Comparison of ENCODE assay signal across 8 cellular contexts in the genomic region with DNA sequence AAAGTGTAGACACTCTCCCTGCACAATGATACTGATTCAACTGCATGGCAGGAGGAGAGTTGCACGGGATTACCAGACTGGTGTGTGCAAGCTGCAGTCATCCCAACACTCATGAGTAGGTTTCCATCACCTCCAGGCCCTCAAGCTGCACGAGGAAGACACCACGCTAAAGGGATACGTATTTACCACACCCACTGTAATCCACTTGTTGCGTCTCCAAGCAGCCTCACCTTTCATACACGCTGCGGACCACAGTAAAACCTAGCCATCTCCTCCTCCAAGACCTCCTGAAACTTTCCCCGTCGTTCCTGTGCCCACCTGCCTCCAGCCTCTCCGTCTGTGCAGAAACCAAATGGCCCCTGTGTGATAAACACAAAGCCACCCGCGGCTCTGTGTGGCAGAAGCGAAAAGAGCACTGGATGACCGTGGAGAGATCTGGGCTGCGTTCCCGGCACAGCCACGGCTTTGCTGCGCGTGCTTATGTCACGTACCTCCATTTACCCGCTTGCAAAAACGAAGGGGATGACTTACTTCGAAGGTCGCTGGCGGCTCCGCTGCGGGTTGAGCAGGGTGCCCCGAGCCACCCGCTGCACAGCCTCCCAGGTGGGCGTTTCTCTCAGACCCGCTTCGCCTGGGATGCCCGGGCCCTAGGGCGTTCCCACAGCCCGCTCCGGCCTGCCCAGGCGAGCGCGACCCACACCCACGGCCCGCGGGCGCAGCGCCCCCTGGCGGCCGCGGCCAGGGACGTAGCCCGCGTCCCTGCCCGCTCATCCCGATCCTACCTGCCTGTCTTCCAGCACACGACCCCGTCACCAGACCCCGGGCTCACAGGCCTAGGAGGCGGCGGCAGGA. TPM values are rescaled to one million over a fixed set of nuclear protein-coding genes. Genes with fewer than 3 reads are reported as not detected.
DNase-seq lines count a peak whose midpoint lies in the region; ATAC-seq, FAIRE-seq and TF ChIP-seq lines count a peak whose summit lies in the region.

No MANE protein-coding gene starts in this region.

- H3K36me3 ChIP-seq in HUES64 (ENCODE audit: insufficient read depth, low read length) (peaks cover 18% of the 10 kb centered on the region), heart right ventricle (peaks cover 0 to 23% (median 0%) of the 10 kb centered on the region in 9 donors)

- H3K4me1 ChIP-seq in HUES64 (ENCODE audit: insufficient read depth, low read length) (peaks cover 6% of the 10 kb centered on the region; the same call in 1 of the 2 replicates), heart right ventricle (peaks cover 0 to 37% (median 22%) of the 10 kb centered on the region in 9 donors)

- no peak for FAIRE-seq in urothelium cell line (lab: Jason Lieb, UNC)

- H3K4me1 Mint-ChIP-seq in activated naive CD8-positive, alpha-beta T cell treated with anti-CD3 and anti-CD28 coated beads, Interleukin-2, amount 10 ng/mL, durations not matched to agents 7 days and 5 days: peaks cover 18% of the 10 kb centered on the region

- WGBS in HUES64: 14% methylated on average over 57 of the region's 57 CpGs
- WGBS in heart right ventricle, 2 donors: 6 to 7% methylated on average over 56 to 57 of the region's 57 CpGs

- peaks cover 10% of the 10 kb centered on the region for H3K27me3 Mint-ChIP-seq in activated naive CD8-positive, alpha-beta T cell treated with anti-CD3 and anti-CD28 coated beads, Interleukin-2, amount 10 ng/mL, durations not matched to agents 7 days and 5 days

- H3K4me3 Mint-ChIP-seq in activated naive CD8-positive, alpha-beta T cell treated with anti-CD3 and anti-CD28 coated beads, Interleukin-2, amount 10 ng/mL, durations not matched to agents 7 days and 5 days: peak overlapping the region; percentile 98

- POLR2A ChIA-PET in activated naive CD8-positive, alpha-beta T cell treated with anti-CD3 and anti-CD28 coated beads, Interleukin-2, amount 10 ng/mL, durations not matched to agents 7 days and 5 days (lab: Charles Lee): no interaction called here

- intact Hi-C loops in heart right ventricle (cut with DNase I) (loop anchor here in 8 of 10 donors (2.0 to 10.0 kb wide), 11 partner anchors 115 to 235 kb away; partner anchors contain the start of genes EIF2B5 (in 4 of the 8), ABCF3 (in 1 of the 8), ALG3 (in 1 of the 8) and EEF1AKMT4 (in 1 of the 8)), posterior cingulate gyrus (cut with DNase I) (loop anchor here (2.0 to 5.0 kb wide), 3 partner anchors 120 to 140 kb away; partner anchors contain the start of genes DVL3 and EIF2B5)

- H3K27ac ChIP-seq in HUES64 (ENCODE audit: low read depth, low read length) (peak overlapping the region; percentile 51; the same call in 1 of the 2 replicates), heart right ventricle (peak overlapping the region; percentile 5 to 91 (median 85))

- peak overlapping the region; percentile 80 for H3K9ac ChIP-seq in HUES64 (ENCODE audit: low read depth, low read length)

- peak; percentile 81 for ATAC-seq in GM21528 (IDR thresholded peaks at IDR 0.05; ENCODE audit: low FRiP score, unreplicated experiment)
- ATAC-seq in activated naive CD8-positive, alpha-beta T cell treated with anti-CD3 and anti-CD28 coated beads, Interleukin-2, amount 10 ng/mL, durations not matched to agents 7 days and 5 days (ENCODE audit: low read depth): peak; percentile 68
- ATAC-seq in heart right ventricle: peak; percentile 82 to 94 (median 90)

- DNase-seq in ELF-1 (ENCODE audit: low read depth, low spot score) (peak; percentile 93), RKO (ENCODE audit: low spot score) (peak; percentile 53), heart right ventricle (peak; percentile 38 to 74), posterior cingulate gyrus (peak; percentile 27 to 94 (median 50)), urothelium cell line (ENCODE audit: low spot score) (peak; percentile 94)
- DNase-seq in activated naive CD8-positive, alpha-beta T cell treated with anti-CD3 and anti-CD28 coated beads, Interleukin-2, amount 10 ng/mL, durations not matched to agents 7 days and 5 days: peak; percentile 79

- H3K4me3 ChIP-seq in HUES64 (ENCODE audit: low read length): peak overlapping the region; percentile 83
- H3K4me3 ChIP-seq in heart right ventricle: peak overlapping the region; percentile 82 to 100 (median 94)

- no peaks in the 10 kb centered on the region for H3K9me3 Mint-ChIP-seq in activated naive CD8-positive, alpha-beta T cell treated with anti-CD3 and anti-CD28 coated beads, Interleukin-2, amount 10 ng/mL, durations not matched to agents 7 days and 5 days

- no peaks in the 10 kb centered on the region for H3K9me3 ChIP-seq in HUES64 (ENCODE audit: insufficient read depth, low read depth, low read length)
- no peaks in the 10 kb centered on the region for H3K9me3 ChIP-seq in heart right ventricle

- H3K27ac Mint-ChIP-seq in activated naive CD8-positive, alpha-beta T cell treated with anti-CD3 and anti-CD28 coated beads, Interleukin-2, amount 10 ng/mL, durations not matched to agents 7 days and 5 days: peak overlapping the region; percentile 86

- peak; percentile 85 to 98 (median 96) for TF ChIP-seq CTCF in heart right ventricle (IDR thresholded peaks at IDR 0.05)

- no peaks in the 10 kb centered on the region for H3K36me3 Mint-ChIP-seq in activated naive CD8-positive, alpha-beta T cell treated with anti-CD3 and anti-CD28 coated beads, Interleukin-2, amount 10 ng/mL, durations not matched to agents 7 days and 5 days

- H3K27me3 ChIP-seq in HUES64 (ENCODE audit: insufficient read depth, low read length): no peaks in the 10 kb centered on the region
- H3K27me3 ChIP-seq in heart right ventricle: no peaks in the 10 kb centered on the region

RNA-seq across cellular contexts. Expression of gene ABCC5, which starts 0.6 kb away (rescaled TPM):
- 18.2 TPM for polyA plus RNA-seq in HUES64 (2013, experiment 1 of 2)
- 20.3 TPM for polyA plus RNA-seq in HUES64 (2013, experiment 2 of 2)
- total RNA-seq in activated naive CD8-positive, alpha-beta T cell treated with anti-CD3 and anti-CD28 coated beads, Interleukin-2, amount 10 ng/mL, durations not matched to agents 7 days and 5 days: 10 to 100 TPM; 25.1 to 25.6 TPM
- total RNA-seq in heart right ventricle: 10 to 100 TPM; 26.0 to 89.6 (median 40.9) TPM
- polyA plus RNA-seq in heart right ventricle: 10 to 100 TPM; 12.1 to 70.0 TPM

RNA-seq across cellular contexts. Expression of gene HTR3D, which starts 14.5 kb away (rescaled TPM):
- not detected for polyA plus RNA-seq in HUES64 (2013, experiment 1 of 2)
- not detected for polyA plus RNA-seq in HUES64 (2013, experiment 2 of 2)
- total RNA-seq in activated naive CD8-positive, alpha-beta T cell treated with anti-CD3 and anti-CD28 coated beads, Interleukin-2, amount 10 ng/mL, durations not matched to agents 7 days and 5 days: not detected
- total RNA-seq in heart right ventricle: not detected
- polyA plus RNA-seq in heart right ventricle: not detected

RNA-seq across cellular contexts. Expression of gene HTR3C, which starts 35.8 kb away (rescaled TPM):
- not detected for polyA plus RNA-seq in HUES64 (2013, experiment 1 of 2)
- polyA plus RNA-seq in HUES64 (2013, experiment 2 of 2): not detected
- total RNA-seq in activated naive CD8-positive, alpha-beta T cell treated with anti-CD3 and anti-CD28 coated beads, Interleukin-2, amount 10 ng/mL, durations not matched to agents 7 days and 5 days: not detected
- not detected for total RNA-seq in heart right ventricle
- polyA plus RNA-seq in heart right ventricle: not detected

Comparison
In these comparisons a context has a peak if more than half of its experiments do, and no peak if none do; other contexts are left out.
1. Peak in every context shown above with its lines: DNase-seq, ATAC-seq, H3K4me3 ChIP-seq and H3K27ac ChIP-seq.